2 cellular contexts compared by ENCODE assay signal in genomic region chr10:24574578-24575155, GRCh38.
TF ChIP-seq lines count a peak whose summit lies in the region.

No MANE protein-coding gene starts in this region.

TF ChIP-seq in GM23338, 12 proteins besides CTCF, POLR2A, EP300 and RAD21:
- no peak for TF ChIP-seq ETS1 (IDR thresholded peaks at IDR 0.05)
- no peak for TF ChIP-seq JUNB (IDR thresholded peaks at IDR 0.05; ENCODE audit: unreplicated experiment)
- no peak for TF ChIP-seq EZH2phosphoT487 (IDR thresholded peaks at IDR 0.05; ENCODE audit: unreplicated experiment)
- no peak for TF ChIP-seq EZH2 (IDR thresholded peaks at IDR 0.05; ENCODE audit: low read depth, unreplicated experiment)
- TF ChIP-seq ZNF462 (CRISPR knock-in tag; IDR thresholded peaks at IDR 0.05): no peak
- TF ChIP-seq CREB1 (CRISPR knock-in tag; IDR thresholded peaks at IDR 0.05; ENCODE audit: low read depth): no peak
- TF ChIP-seq REST (IDR thresholded peaks at IDR 0.05; ENCODE audit: unreplicated experiment): no peak
- no peak for TF ChIP-seq NANOG (IDR thresholded peaks at IDR 0.05; ENCODE audit: borderline replicate concordance)
- TF ChIP-seq ZNF331 (CRISPR knock-in tag; IDR thresholded peaks at IDR 0.05; ENCODE audit: low read depth): no peak
- no peak for TF ChIP-seq ZNF114 (CRISPR knock-in tag; IDR thresholded peaks at IDR 0.05)
- TF ChIP-seq STAT1 (IDR thresholded peaks at IDR 0.05; ENCODE audit: unreplicated experiment): no peak
- TF ChIP-seq POLR2AphosphoS5 (IDR thresholded peaks at IDR 0.05; ENCODE audit: low read depth): no peak

TF ChIP-seq in K562, 482 proteins besides CTCF, POLR2A, EP300 and RAD21 (continued from another document and continues in another):
- TF ChIP-seq ZHX1 (conservative IDR thresholded peaks at IDR 0.05; ENCODE audit: low read length) (no peak), SMARCC2 (IDR thresholded peaks at IDR 0.05; ENCODE audit: low read depth) (no peak), TBP (optimal IDR thresholded peaks at IDR 0.05; ENCODE audit: low read depth, low read length) (no peak), ZNF584 (CRISPR knock-in tag; IDR thresholded peaks at IDR 0.05; ENCODE audit: low read depth) (no peak), CREM (IDR thresholded peaks at IDR 0.05; ENCODE audit: low read depth) (no peak), ZNF707 (CRISPR knock-in tag; conservative IDR thresholded peaks at IDR 0.05) (no peak), CGGBP1 (CRISPR knock-in tag; IDR thresholded peaks at IDR 0.05) (no peak), RHOXF2B (CRISPR knock-in tag; conservative IDR thresholded peaks at IDR 0.05) (no peak), ZNF57 (CRISPR knock-in tag; IDR thresholded peaks at IDR 0.05) (no peak), KAT2B (IDR thresholded peaks at IDR 0.05; ENCODE audit: low read depth, low read length) (no peak), TCFL5 (CRISPR knock-in tag; conservative IDR thresholded peaks at IDR 0.05) (no peak), ARNT (IDR thresholded peaks at IDR 0.05) (no peak), ZNF551 (CRISPR knock-in tag; IDR thresholded peaks at IDR 0.05) (no peak), FOXK1 (CRISPR knock-in tag; IDR thresholded peaks at IDR 0.05; ENCODE audit: borderline replicate concordance) (no peak), RBM14 (IDR thresholded peaks at IDR 0.05; ENCODE audit: borderline replicate concordance, insufficient read depth, low read depth, low read length) (no peak), ZNF77 (CRISPR knock-in tag; IDR thresholded peaks at IDR 0.05) (no peak), XRCC5 (IDR thresholded peaks at IDR 0.05; ENCODE audit: low read depth, low read length) (no peak), SMARCA4 (IDR thresholded peaks at IDR 0.05) (peak; percentile 50), TARDBP (IDR thresholded peaks at IDR 0.05) (no peak), SMAD2 (IDR thresholded peaks at IDR 0.05; ENCODE audit: low read depth, low read length) (no peak), LCOR (CRISPR knock-in tag; IDR thresholded peaks at IDR 0.05) (no peak), GABPB2 (CRISPR knock-in tag; conservative IDR thresholded peaks at IDR 0.05) (no peak), TAF9B (IDR thresholded peaks at IDR 0.05; ENCODE audit: partially characterized antibody) (no peak), L3MBTL2 (IDR thresholded peaks at IDR 0.05) (no peak), HIVEP1 (CRISPR knock-in tag; IDR thresholded peaks at IDR 0.05) (no peak), FOSL1 (tag; conservative IDR thresholded peaks at IDR 0.05) (peak; percentile 35; the same call in 1 of the 2 replicates), HBP1 (CRISPR knock-in tag; IDR thresholded peaks at IDR 0.05) (no peak), ZNF561 (CRISPR knock-in tag; conservative IDR thresholded peaks at IDR 0.05) (no peak), TCF7 (IDR thresholded peaks at IDR 0.05; ENCODE audit: borderline replicate concordance) (no peak), ZNF518B (CRISPR knock-in tag; IDR thresholded peaks at IDR 0.05) (no peak), PHF20 (IDR thresholded peaks at IDR 0.05; ENCODE audit: partially characterized antibody) (no peak), FOS (IDR thresholded peaks at IDR 0.05; ENCODE audit: extremely low read depth, insufficient read length) (no peak), HNRNPH1 (optimal IDR thresholded peaks at IDR 0.05; ENCODE audit: low read depth, low read length) (no peak), CCAR2 (IDR thresholded peaks at IDR 0.05; ENCODE audit: low read depth, low read length) (no peak), MEF2D (tag; conservative IDR thresholded peaks at IDR 0.05; ENCODE audit: low read depth) (no peak), RBFOX2 (IDR thresholded peaks at IDR 0.05; ENCODE audit: low read depth, low read length) (no peak), HDAC1 (IDR thresholded peaks at IDR 0.05) (peak in 1 of 2 experiments; percentile 45; a peak in 1 of 4 replicates), SNRNP70 (optimal IDR thresholded peaks at IDR 0.05; ENCODE audit: low read depth, low read length) (no peak), CBX3 (IDR thresholded peaks at IDR 0.05; ENCODE audit: borderline replicate concordance in 1 of 2, low read length in 2 of 2) (no peak), MAZ (CRISPR knock-in tag; conservative IDR thresholded peaks at IDR 0.05 in 1 of 2, IDR thresholded peaks at IDR 0.05 in 1 of 2) (no peak), TEAD4 (IDR thresholded peaks at IDR 0.05; ENCODE audit: low read length) (peak; percentile 45; the same call in 1 of the 2 replicates), TEAD4 (CRISPR knock-in tag; IDR thresholded peaks at IDR 0.05; ENCODE audit: borderline replicate concordance) (no peak), U2AF1 (optimal IDR thresholded peaks at IDR 0.05; ENCODE audit: low read depth, low read length) (no peak), ATF3 (IDR thresholded peaks at IDR 0.05) (peak; percentile 51; the same call in 1 of the 2 replicates), ATF3 (CRISPR knock-in tag; conservative IDR thresholded peaks at IDR 0.05) (no peak), CHAMP1 (IDR thresholded peaks at IDR 0.05) (no peak), CREB3L1 (IDR thresholded peaks at IDR 0.05; ENCODE audit: borderline replicate concordance, low read depth) (no peak), ZBTB17 (CRISPR knock-in tag; IDR thresholded peaks at IDR 0.05) (no peak), ZNF12 (CRISPR knock-in tag; IDR thresholded peaks at IDR 0.05) (no peak), FOXK2 (conservative IDR thresholded peaks at IDR 0.05 in 1 of 2, IDR thresholded peaks at IDR 0.05 in 1 of 2; ENCODE audit: low read depth in 2 of 2) (no peak), RBBP5 (IDR thresholded peaks at IDR 0.05; ENCODE audit: borderline replicate concordance, insufficient read depth, low read length, poor library complexity, severe bottlenecking) (no peak), ZNF217 (CRISPR knock-in tag; IDR thresholded peaks at IDR 0.05) (no peak), PREB (CRISPR knock-in tag; IDR thresholded peaks at IDR 0.05) (no peak), PTRF (tag; IDR thresholded peaks at IDR 0.05) (no peak), HDAC6 (IDR thresholded peaks at IDR 0.05; ENCODE audit: low read depth, low read length) (no peak), KHSRP (IDR thresholded peaks at IDR 0.05) (no peak), ZFP1 (CRISPR knock-in tag; IDR thresholded peaks at IDR 0.05) (no peak), ARHGAP35 (IDR thresholded peaks at IDR 0.05; ENCODE audit: partially characterized antibody) (no peak), PRPF4 (IDR thresholded peaks at IDR 0.05; ENCODE audit: insufficient read depth, low read depth, low read length, poor library complexity, severe bottlenecking) (no peak), MTA2 (IDR thresholded peaks at IDR 0.05; ENCODE audit: low read depth) (0 out of 2 replicates have a peak, but pooled peaks have one; percentile 24), ZNF780A (CRISPR knock-in tag; IDR thresholded peaks at IDR 0.05) (no peak)
